Comparison of ENCODE assay signal across 8 cellular contexts in genomic region chr20:31663838-31664695, GRCh38. TPM values are rescaled to one million over a fixed set of nuclear protein-coding genes. Genes with fewer than 3 reads are reported as not detected.
DNase-seq lines count a peak whose midpoint lies in the region; ATAC-seq and TF ChIP-seq lines count a peak whose summit lies in the region.

No MANE protein-coding gene starts in this region.

- H3K27ac ChIP-seq in SK-N-SH (ENCODE audit: low read depth in 2 of 2, low read length in 1 of 2) (peak overlapping the region; percentile 23 to 30; a peak in 2 of 4 replicates), RWPE2 (ENCODE audit: poor library complexity, severe bottlenecking) (peak overlapping the region; percentile 47)

- H3K9me3 ChIP-seq in SK-N-SH (no peaks in the 10 kb centered on the region), RWPE2 (ENCODE audit: severe bottlenecking) (no peaks in the 10 kb centered on the region)

- ATAC-seq in SK-N-SH treated with all-trans-retinoic acid at 6 μM for 48 hours: no peak
- no peak for ATAC-seq in RWPE2 (ENCODE audit: low read depth)

- H3K79me2 ChIP-seq in SK-N-SH (ENCODE audit: insufficient read depth): peaks cover 22% of the 10 kb centered on the region

- peaks cover 15% of the 10 kb centered on the region for H3F3A ChIP-seq in SK-N-SH (replicated peaks; ENCODE audit: insufficient read depth)

- H3K27me3 ChIP-seq in SK-N-SH (ENCODE audit: insufficient read depth) (no peaks in the 10 kb centered on the region), RWPE2 (ENCODE audit: insufficient read depth, poor library complexity, severe bottlenecking) (no peaks in the 10 kb centered on the region)

- peaks cover 6 to 32% of the 10 kb centered on the region in 2 experiments; a peak in 3 of 4 replicates for H3K4me1 ChIP-seq in SK-N-SH (ENCODE audit: control insufficient read depth in 1 of 2, insufficient read depth in 2 of 2, low read depth in 1 of 2, low read length in 1 of 2)
- H3K4me1 ChIP-seq in RWPE2 (ENCODE audit: insufficient read depth, poor library complexity, severe bottlenecking): peaks cover 10% of the 10 kb centered on the region

- no peak overlapping the region for H3K4me2 ChIP-seq in SK-N-SH

- no peak for TF ChIP-seq CTCF in SK-N-SH (IDR thresholded peaks at IDR 0.05)
- no peak for TF ChIP-seq CTCF in RWPE2 (IDR thresholded peaks at IDR 0.05; ENCODE audit: poor library complexity, severe bottlenecking)

- H3K36me3 ChIP-seq in SK-N-SH (replicated peaks in 1 of 2; ENCODE audit: control insufficient read depth in 1 of 2, insufficient read depth in 2 of 2, low read length in 1 of 2): peaks cover 6 to 22% of the 10 kb centered on the region in 2 experiments
- H3K36me3 ChIP-seq in RWPE2 (ENCODE audit: low read depth): peaks cover 58% of the 10 kb centered on the region

- H3K4me3 ChIP-seq in SK-N-SH (ENCODE audit: low read depth in 2 of 2, low read length in 1 of 2) (no peak overlapping the region), RWPE2 (ENCODE audit: severe bottlenecking) (no peak overlapping the region)

- H4K20me1 ChIP-seq in SK-N-SH (ENCODE audit: insufficient read depth): no peaks in the 10 kb centered on the region

- no peak overlapping the region for H2AFZ ChIP-seq in SK-N-SH (ENCODE audit: low read depth)

- WGBS in SK-N-SH (ENCODE audit: low lambda C conversion rate): 69% methylated on average over 11 of the region's 11 CpGs

- DNase-seq in SK-N-SH (no peak), RWPE2 (ENCODE audit: low spot score) (peak; percentile 73), hippocampal formation (lab: John Stamatoyannopoulos, UW) (peak; percentile 43 to 56), superior temporal gyrus (ENCODE audit: extremely low spot score) (peak; percentile 56), pons (ENCODE audit: low spot score) (no peak), kidney tubule cell (ENCODE audit: low spot score) (no peak), 8988T (no peak)

- TF ChIP-seq RAD21 in SK-N-SH (IDR thresholded peaks at IDR 0.05; ENCODE audit: low read length): no peak

- no peak overlapping the region for H3K9ac ChIP-seq in SK-N-SH

- CTCF ChIA-PET in SK-N-SH (lab: Yijun Ruan, JAX): interaction anchor here (0.7 to 16.4 kb wide), 9 partner anchors 11 to 101 kb away, joined by 3 to 288 read pairs (median 4); partner anchors contain the start of gene BCL2L1

- no peak for TF ChIP-seq EP300 in SK-N-SH (IDR thresholded peaks at IDR 0.05; ENCODE audit: borderline replicate concordance in 1 of 2, low read depth in 1 of 2, low read length in 1 of 2)

- H3K9me2 ChIP-seq in SK-N-SH: no peaks in the 10 kb centered on the region

- POLR2A ChIA-PET in SK-N-SH (lab: Yijun Ruan, JAX): interaction anchor here (1.2 kb wide), 1 partner anchor 58 kb away, joined by 6 read pairs; the partner anchor contains the start of gene BCL2L1

TF ChIP-seq in SK-N-SH, 30 proteins besides CTCF, POLR2A, EP300 and RAD21:
- no peak for TF ChIP-seq CHD2 (IDR thresholded peaks at IDR 0.05; ENCODE audit: low read length, partially characterized antibody)
- TF ChIP-seq POLR2AphosphoS5 (IDR thresholded peaks at IDR 0.05; ENCODE audit: low read depth, low read length): no peak
- no peak for TF ChIP-seq TCF12 (IDR thresholded peaks at IDR 0.05)
- TF ChIP-seq, protein P1, sequence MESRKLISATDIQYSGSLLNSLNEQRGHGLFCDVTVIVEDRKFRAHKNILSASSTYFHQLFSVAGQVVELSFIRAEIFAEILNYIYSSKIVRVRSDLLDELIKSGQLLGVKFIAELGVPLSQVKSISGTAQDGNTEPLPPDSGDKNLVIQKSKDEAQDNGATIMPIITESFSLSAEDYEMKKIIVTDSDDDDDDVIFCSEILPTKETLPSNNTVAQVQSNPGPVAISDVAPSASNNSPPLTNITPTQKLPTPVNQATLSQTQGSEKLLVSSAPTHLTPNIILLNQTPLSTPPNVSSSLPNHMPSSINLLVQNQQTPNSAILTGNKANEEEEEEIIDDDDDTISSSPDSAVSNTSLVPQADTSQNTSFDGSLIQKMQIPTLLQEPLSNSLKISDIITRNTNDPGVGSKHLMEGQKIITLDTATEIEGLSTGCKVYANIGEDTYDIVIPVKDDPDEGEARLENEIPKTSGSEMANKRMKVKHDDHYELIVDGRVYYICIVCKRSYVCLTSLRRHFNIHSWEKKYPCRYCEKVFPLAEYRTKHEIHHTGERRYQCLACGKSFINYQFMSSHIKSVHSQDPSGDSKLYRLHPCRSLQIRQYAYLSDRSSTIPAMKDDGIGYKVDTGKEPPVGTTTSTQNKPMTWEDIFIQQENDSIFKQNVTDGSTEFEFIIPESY (IDR thresholded peaks at IDR 0.05; ENCODE audit: borderline replicate concordance, low read depth): no peak
- no peak for TF ChIP-seq MXI1 (IDR thresholded peaks at IDR 0.05; ENCODE audit: low read depth, low read length)
- TF ChIP-seq FOXM1 (IDR thresholded peaks at IDR 0.05; ENCODE audit: low read depth): no peak

TF ChIP-seq in SK-N-SH treated with all-trans-retinoic acid at 6 μM for 48 hours, 23 proteins besides CTCF, POLR2A, EP300 and RAD21:
- TF ChIP-seq SNAI2 (CRISPR knock-in tag; IDR thresholded peaks at IDR 0.05) (no peak), ZC3H10 (CRISPR knock-in tag; IDR thresholded peaks at IDR 0.05) (no peak)
TF ChIP-seq in SK-N-SH treated with all-trans-retinoic acid at 6 μM for 48 hours: peak in this region for 0.

RNA-seq across cellular contexts. Expression of gene COX4I2, which starts 26.4 kb away (rescaled TPM):
- polyA plus RNA-seq in SK-N-SH (2012; rRNA removed): 0.21 TPM in 1 of 2 replicates, not detected in the other
- polyA plus RNA-seq in SK-N-SH (2012; cell fraction: cytosol; rRNA removed): 0.39 TPM in 1 of 2 replicates, not detected in the other
- polyA plus RNA-seq in SK-N-SH (2012; cell fraction: nucleus; rRNA removed): not detected in 2 replicates

RNA-seq across cellular contexts. Expression of gene BCL2L1, which starts 58.6 kb away (rescaled TPM):
- polyA plus RNA-seq in SK-N-SH (2012; rRNA removed): 99.9 and 103 TPM in 2 replicates
- polyA plus RNA-seq in SK-N-SH (2012; cell fraction: cytosol; rRNA removed): 72.3 and 83.8 TPM in 2 replicates
- polyA plus RNA-seq in SK-N-SH (2012; cell fraction: nucleus; rRNA removed): 61.3 and 62.2 TPM in 2 replicates

RNA-seq across cellular contexts. Expression of gene ID1, which starts 59.0 kb away (rescaled TPM):
- polyA plus RNA-seq in SK-N-SH (2012; rRNA removed): 324 and 493 TPM in 2 replicates
- polyA plus RNA-seq in SK-N-SH (2012; cell fraction: cytosol; rRNA removed): 194 and 301 TPM in 2 replicates
- 945 and 1,537 TPM in 2 replicates for polyA plus RNA-seq in SK-N-SH (2012; cell fraction: nucleus; rRNA removed)

Comparison
In these comparisons a context has a peak if more than half of its experiments do, and no peak if none do; other contexts are left out.
1. DNase-seq: peak in RWPE2 (single experiment), hippocampal formation (2 of 2) and superior temporal gyrus (single experiment); none in SK-N-SH (single experiment), pons (single experiment), kidney tubule cell (single experiment) and 8988T (single experiment).